ENCODE assay signal across 8 cellular contexts in genomic region chr12:51591020-51591901, GRCh38. TPM values are rescaled to one million over a fixed set of nuclear protein-coding genes. Genes with fewer than 3 reads are reported as not detected.
DNase-seq lines count a peak whose midpoint lies in the region; ATAC-seq and TF ChIP-seq lines count a peak whose summit lies in the region.

SCN8A (plus strand) TSS chr12:51591233; CDS start chr12:51662818, 71,585 bp downstream.

- WGBS in psoas muscle, 3 donors, result 0 to 1% (median 0%) methylated on average over 31 to 84 of the region's 90 CpGs

- H3K27me3 Mint-ChIP-seq in activated naive CD8-positive, alpha-beta T cell treated with anti-CD3 and anti-CD28 coated beads, Interleukin-2, amount 50 U/mL, for 24 hours, result peaks cover 40% of the 10 kb centered on the region

- no peaks in the 10 kb centered on the region for H3K9me3 Mint-ChIP-seq in activated naive CD8-positive, alpha-beta T cell treated with anti-CD3 and anti-CD28 coated beads, Interleukin-2, amount 50 U/mL, for 24 hours

- ATAC-seq in HG03439 (IDR thresholded peaks at IDR 0.05; ENCODE audit: unreplicated experiment) (peak; percentile 38), left ventricle myocardium superior (peak; percentile 43), psoas muscle (no peak), GM21390 (IDR thresholded peaks at IDR 0.05; ENCODE audit: unreplicated experiment) (no peak), GM19452 (IDR thresholded peaks at IDR 0.05; ENCODE audit: unreplicated experiment) (no peak)
- peak; percentile 42 for ATAC-seq in activated naive CD8-positive, alpha-beta T cell treated with anti-CD3 and anti-CD28 coated beads, Interleukin-2, amount 50 U/mL, for 24 hours

- intact Hi-C loops in left ventricle myocardium superior (cut with micrococcal nuclease), result no loop called here
- intact Hi-C loops in psoas muscle (cut with DNase I), result no loop called here

- peak within 1 kb of the TSS; percentile 69 for H3K4me3 ChIP-seq in psoas muscle

- H3K27ac Mint-ChIP-seq in activated naive CD8-positive, alpha-beta T cell treated with anti-CD3 and anti-CD28 coated beads, Interleukin-2, amount 50 U/mL, for 24 hours, result peak within 1 kb of the TSS; percentile 88

- H3K4me3 Mint-ChIP-seq in activated naive CD8-positive, alpha-beta T cell treated with anti-CD3 and anti-CD28 coated beads, Interleukin-2, amount 50 U/mL, for 24 hours, result peak within 1 kb of the TSS; percentile 84

- H3K27ac ChIP-seq in psoas muscle, result no peak within 1 kb of the TSS

- H3K36me3 ChIP-seq in psoas muscle (ENCODE audit: insufficient read depth in 1 of 2, low read depth in 1 of 2), result no peaks in the 10 kb centered on the region

- in situ Hi-C loops in G401 (cut with HindIII; ENCODE audit: low sequenced_read_pairs), result no loop called here
- in situ Hi-C loops in SK-MEL-5 (cut with HindIII; ENCODE audit: low pct_unique_long_range_greater_than_20kb, low sequenced_read_pairs), result no loop called here

- H3K36me3 Mint-ChIP-seq in activated naive CD8-positive, alpha-beta T cell treated with anti-CD3 and anti-CD28 coated beads, Interleukin-2, amount 50 U/mL, for 24 hours (ENCODE audit: low read depth), result no peaks in the 10 kb centered on the region

- no peak for TF ChIP-seq CTCF in psoas muscle (IDR thresholded peaks at IDR 0.05)

- peaks cover 5 to 53% (median 7%) of the 10 kb centered on the region in 3 donors for H3K27me3 ChIP-seq in psoas muscle (ENCODE audit: insufficient read depth in 3 of 3, low read length in 2 of 3)

- peaks cover 17% of the 10 kb centered on the region for H3K4me1 Mint-ChIP-seq in activated naive CD8-positive, alpha-beta T cell treated with anti-CD3 and anti-CD28 coated beads, Interleukin-2, amount 50 U/mL, for 24 hours

- DNase-seq in G401 (ENCODE audit: low spot score) (peak; percentile 62), SK-MEL-5 (ENCODE audit: low read depth, low spot score) (peak; percentile 45), left ventricle myocardium superior (peak; percentile 45), psoas muscle (peak; percentile 27 to 54)
- DNase-seq in activated naive CD8-positive, alpha-beta T cell treated with anti-CD3 and anti-CD28 coated beads, Interleukin-2, amount 50 U/mL, for 24 hours, result peak; percentile 58

- H3K9me3 ChIP-seq in psoas muscle, result no peaks in the 10 kb centered on the region

- no peaks in the 10 kb centered on the region for H3K4me1 ChIP-seq in psoas muscle

RNA-seq across cellular contexts. Expression of gene SCN8A, which starts in this region (rescaled TPM):
- 1.2 and 5.4 TPM in 2 replicates for total RNA-seq in G401 (2014; rRNA removed; shearing (Covaris generic))
- total RNA-seq in SK-MEL-5 (2014; rRNA removed; shearing (Covaris generic)), result 1.0 and 1.1 TPM in 2 replicates
- polyA plus RNA-seq in SK-MEL-5 (2015; cell fraction: cytosol; rRNA removed), result 0.46 and 1.9 TPM in 2 replicates
- polyA plus RNA-seq in SK-MEL-5 (2015; cell fraction: nucleus; rRNA removed), result 7.3 and 10.1 TPM in 2 replicates
- total RNA-seq in left ventricle myocardium superior, result 0.22 TPM
- under 1 TPM; 0.05 to 0.44 (median 0.26) TPM for total RNA-seq in psoas muscle
- under 1 TPM; 0.03 to 0.08 (median 0.05) TPM for polyA plus RNA-seq in psoas muscle

Comparison
In these comparisons a context has a peak if more than half of its experiments do, and no peak if none do; other contexts are left out.
1. Peak in DNase-seq and ATAC-seq in left ventricle myocardium superior; RNA of the gene not detected or under 1 TPM.
2. Peak in DNase-seq and H3K4me3 ChIP-seq in psoas muscle; RNA of the gene not detected or under 1 TPM.
3. ATAC-seq: peak in HG03439 (single experiment) and activated naive CD8-positive, alpha-beta T cell treated with anti-CD3 and anti-CD28 coated beads, Interleukin-2, amount 50 U/mL, for 24 hours (single experiment); none in psoas muscle (0 of 4), GM21390 (single experiment) and GM19452 (single experiment).
4. Peak in every context shown above with its lines, with median percentiles within 50 percentile points of each other: DNase-seq.